25 cellular contexts compared by ENCODE assay signal in the genomic region with DNA sequence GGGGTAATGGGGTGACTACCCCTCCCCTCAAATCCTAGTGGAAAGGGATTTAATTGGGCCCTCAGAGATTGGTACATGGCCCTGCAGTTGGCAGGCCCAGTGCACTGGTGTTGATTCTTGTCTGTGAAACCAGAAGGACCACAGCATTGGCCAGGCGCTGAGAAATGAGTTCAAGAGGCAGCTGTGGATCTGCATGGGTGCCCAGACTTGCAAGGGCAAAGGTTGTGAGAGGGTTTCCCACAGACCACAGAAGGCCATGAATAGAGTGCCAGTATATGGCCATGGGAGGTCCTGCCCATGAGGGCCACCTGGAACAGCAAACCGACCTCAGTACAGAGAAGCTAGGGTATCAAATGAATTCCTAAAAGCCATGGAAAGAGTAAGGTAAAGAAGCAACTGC. TPM values are rescaled to one million over a fixed set of nuclear protein-coding genes. Genes with fewer than 3 reads are reported as not detected.
DNase-seq lines count a peak whose midpoint lies in the region; ATAC-seq, FAIRE-seq and TF ChIP-seq lines count a peak whose summit lies in the region.
"Had no signal": no experiment of that assay in that cellular context is flagged by ENCODE, and none has a peak within 500 bp of the region (broad histone marks: within the 10 kb centered on the region; RNA-seq: fewer than 3 reads in every experiment).

No MANE protein-coding gene starts in this region.

- no peaks in the 10 kb centered on the region for H3K79me1 ChIP-seq in neuronal stem cell (ENCODE audit: low read depth, low read length)

- H2BK12ac ChIP-seq in neuronal stem cell (ENCODE audit: low read length), result no peak overlapping the region

- H3K27me3 Mint-ChIP-seq in nephron progenitor cell (ENCODE audit: low read depth, poor library complexity), result no peaks in the 10 kb centered on the region
- H3K27me3 Mint-ChIP-seq: activated CD8-positive, alpha-beta T cell treated with anti-CD3 and anti-CD28 coated beads for 36 hours; natural killer cell treated with Interleukin-12 subunit alpha and Interleukin-12 subunit beta and Interleukin-15 and Interleukin-18, amount 100 ng/mL, for 72 hours had no signal

- H3K9me3 Mint-ChIP-seq in nephron progenitor cell, result no peaks in the 10 kb centered on the region
- H3K9me3 Mint-ChIP-seq: activated CD8-positive, alpha-beta T cell treated with anti-CD3 and anti-CD28 coated beads for 36 hours; CD14-positive monocyte; natural killer cell treated with Interleukin-12 subunit alpha and Interleukin-12 subunit beta and Interleukin-15 and Interleukin-18, amount 100 ng/mL, for 72 hours had no signal

- H3K4me2 ChIP-seq in K562 (ENCODE audit: insufficient read depth, low read length), result no peak overlapping the region
- no peak overlapping the region for H3K4me2 ChIP-seq in neuronal stem cell (ENCODE audit: insufficient read depth, low read length, poor library complexity, severe bottlenecking)

- H4K91ac ChIP-seq in neuronal stem cell (ENCODE audit: low read depth, low read length, poor library complexity), result no peak overlapping the region

- H3K14ac ChIP-seq in neuronal stem cell (ENCODE audit: low read length), result no peak overlapping the region

- H3K9me1 ChIP-seq in K562 (ENCODE audit: control insufficient read depth, insufficient read depth, low read length), result no peaks in the 10 kb centered on the region

- no peak for TF ChIP-seq POLR2A in K562 (conservative IDR thresholded peaks at IDR 0.05)

- DNase-seq in K562 (ENCODE audit: extremely low read depth in 1 of 4, low spot score in 3 of 4) (no peak), nephron progenitor cell (no peak), left lung (no peak), neuronal stem cell (ENCODE audit: low spot score) (no peak)
- DNase-seq: activated CD8-positive, alpha-beta T cell treated with anti-CD3 and anti-CD28 coated beads for 36 hours; activated naive CD4-positive, alpha-beta T cell treated with Interleukin-2 at 50 U/mL for 16 hours; amniotic stem cell; dermis blood vessel endothelial cell; GDM1; head of caudate nucleus; left colon; NCI-H1417 treated with DMSO at 0.1 percent for 48 hours; NCI-H2171; NCI-H69; right lobe of liver; T1000 had no signal

- no peak overlapping the region for H2BK120ac ChIP-seq in neuronal stem cell (ENCODE audit: low read depth, low read length)

- H3K79me2 ChIP-seq in K562 (ENCODE audit: control insufficient read depth, insufficient read depth, low read length), result no peaks in the 10 kb centered on the region
- H3K79me2 ChIP-seq: parathyroid adenoma had no signal

- FAIRE-seq in K562 (lab: Jason Lieb, UNC), result no peak

- no peak overlapping the region for H3K4ac ChIP-seq in neuronal stem cell (ENCODE audit: low read length)

- H2AFZ ChIP-seq in K562 (ENCODE audit: low read depth, low read length), result no peak overlapping the region
- no peak overlapping the region for H2AFZ ChIP-seq in neuronal stem cell (ENCODE audit: low read length)
- H2AFZ ChIP-seq: parathyroid adenoma had no signal

- H3K18ac ChIP-seq in neuronal stem cell (ENCODE audit: low read length), result no peak overlapping the region

- H3K9ac ChIP-seq in K562 (ENCODE audit: insufficient read depth in 1 of 2, low read depth in 2 of 2, low read length in 2 of 2), result no peak overlapping the region
- no peak overlapping the region for H3K9ac ChIP-seq in neuronal stem cell (ENCODE audit: low read depth, low read length, poor library complexity)
- H3K9ac ChIP-seq: parathyroid adenoma had no signal

- ATAC-seq in GM18520 (IDR thresholded peaks at IDR 0.05; ENCODE audit: unreplicated experiment) (peak; percentile 65), GM19463 (IDR thresholded peaks at IDR 0.05; ENCODE audit: unreplicated experiment) (peak; percentile 87), HG03045 (IDR thresholded peaks at IDR 0.05; ENCODE audit: unreplicated experiment) (peak; percentile 52), K562 (peak; percentile 16; the same call in 1 of the 3 replicates), GM21619 (IDR thresholded peaks at IDR 0.05; ENCODE audit: unreplicated experiment) (no peak), left lung (no peak)
- ATAC-seq: activated CD8-positive, alpha-beta T cell treated with anti-CD3 and anti-CD28 coated beads for 36 hours; left colon; natural killer cell treated with Interleukin-12 subunit alpha and Interleukin-12 subunit beta and Interleukin-15 and Interleukin-18, amount 100 ng/mL, for 72 hours; right lobe of liver had no signal

- H3K27ac ChIP-seq in K562 (ENCODE audit: extremely low read depth, low read depth, low read length) (no peak overlapping the region), left lung (no peak overlapping the region), neuronal stem cell (replicated peaks; ENCODE audit: low read length) (no peak overlapping the region)
- H3K27ac ChIP-seq: cardiac muscle cell, parathyroid adenoma, right lobe of liver, thoracic aorta had no signal

- H3K36me3 ChIP-seq in K562 (ENCODE audit: control insufficient read depth, insufficient read depth, low read length) (no peaks in the 10 kb centered on the region), left lung (no peaks in the 10 kb centered on the region), neuronal stem cell (replicated peaks in 1 of 2; ENCODE audit: control insufficient read depth in 2 of 2, insufficient read depth in 2 of 2, low read length in 2 of 2) (no peaks in the 10 kb centered on the region)
- H3K36me3 ChIP-seq: cardiac muscle cell, thoracic aorta had no signal

- H2AK5ac ChIP-seq in neuronal stem cell (ENCODE audit: low read depth, low read length), result no peak overlapping the region

- no peak overlapping the region for H2BK15ac ChIP-seq in neuronal stem cell (ENCODE audit: low read length)

- H4K8ac ChIP-seq in neuronal stem cell (ENCODE audit: low read depth, low read length), result no peak overlapping the region

- POLR2A ChIA-PET in K562 (lab: Yijun Ruan, JAX), result interaction anchor here (0.7 to 1.2 kb wide), 2 partner anchors 13 to 839 kb away, joined by 3 read pairs; no protein-coding TSS in a partner anchor

- H3K27me3 ChIP-seq in K562 (ENCODE audit: control insufficient read depth in 2 of 2, insufficient read depth in 2 of 2, low read length in 2 of 2), result no peaks in the 10 kb centered on the region
- no peaks in the 10 kb centered on the region for H3K27me3 ChIP-seq in left lung
- no peaks in the 10 kb centered on the region for H3K27me3 ChIP-seq in neuronal stem cell (ENCODE audit: control insufficient read depth in 3 of 3, insufficient read depth in 3 of 3, low read depth in 1 of 3, low read length in 3 of 3)
- H3K27me3 ChIP-seq: cardiac muscle cell, right lobe of liver had no signal

- H3K4me3 ChIP-seq in K562, result no peak overlapping the region
- H3K4me3 ChIP-seq in left lung, result no peak overlapping the region
- no peak overlapping the region for H3K4me3 ChIP-seq in neuronal stem cell (ENCODE audit: low read length in 2 of 2)
- H3K4me3 ChIP-seq: cardiac muscle cell, right lobe of liver, thoracic aorta had no signal

- no TSS peak for BruUV-seq in K562 (replicated peaks; lab: Mats Ljungman, UMichigan)

- in situ Hi-C loops in K562 (cut with MboI), result no loop called here

- H3K9me3 ChIP-seq in K562 (replicated peaks; ENCODE audit: control insufficient read depth, insufficient read depth, low read depth, low read length), result no peaks in the 10 kb centered on the region
- H3K9me3 ChIP-seq in left lung, result no peaks in the 10 kb centered on the region
- H3K9me3 ChIP-seq in neuronal stem cell (replicated peaks in 1 of 2; ENCODE audit: control insufficient read depth in 2 of 2, insufficient read depth in 1 of 2, low read depth in 1 of 2, low read length in 2 of 2), result no peaks in the 10 kb centered on the region
- H3K9me3 ChIP-seq: right lobe of liver, thoracic aorta had no signal

- no peaks in the 10 kb centered on the region for H3K4me1 Mint-ChIP-seq in nephron progenitor cell
- H3K4me1 Mint-ChIP-seq: CD14-positive monocyte had no signal

- no peak overlapping the region for H3K4me3 Mint-ChIP-seq in nephron progenitor cell
- H3K4me3 Mint-ChIP-seq: activated CD8-positive, alpha-beta T cell treated with anti-CD3 and anti-CD28 coated beads for 36 hours; CD14-positive monocyte; natural killer cell treated with Interleukin-12 subunit alpha and Interleukin-12 subunit beta and Interleukin-15 and Interleukin-18, amount 100 ng/mL, for 72 hours had no signal

- H3K4me1 ChIP-seq in K562 (replicated peaks in 1 of 2; ENCODE audit: control insufficient read depth in 2 of 2, insufficient read depth in 2 of 2, low read length in 2 of 2), result no peaks in the 10 kb centered on the region
- no peaks in the 10 kb centered on the region for H3K4me1 ChIP-seq in left lung
- H3K4me1 ChIP-seq in neuronal stem cell (ENCODE audit: control insufficient read depth in 2 of 2, insufficient read depth in 1 of 2, low read depth in 1 of 2, low read length in 2 of 2), result no peaks in the 10 kb centered on the region
- H3K4me1 ChIP-seq: right lobe of liver had no signal

- no peaks in the 10 kb centered on the region for H3K36me3 Mint-ChIP-seq in nephron progenitor cell (ENCODE audit: low read depth)
- H3K36me3 Mint-ChIP-seq: natural killer cell treated with Interleukin-12 subunit alpha and Interleukin-12 subunit beta and Interleukin-15 and Interleukin-18, amount 100 ng/mL, for 72 hours had no signal

- H3K23ac ChIP-seq in neuronal stem cell (ENCODE audit: low read depth, low read length, poor library complexity), result no peak overlapping the region

- CTCF ChIA-PET in K562 (lab: Yijun Ruan, JAX; ENCODE audit: low intra/inter-chr PET ratio), result no interaction called here

- WGBS in K562 (ENCODE audit: insufficient coverage, low coverage, missing lambda C conversion rate), result 7% methylated on average over 2 of the region's 2 CpGs
- WGBS in neuronal stem cell (ENCODE audit: extremely low coverage in 2 of 2, insufficient read length in 2 of 2, insufficient replicate concordance in 1 of 2), 2 donors, result no CpG with 5 or more reads among the region's 2 CpGs

- intact Hi-C loops in K562 (cut with micrococcal nuclease) (no loop called here), left lung (cut with DNase I) (no loop called here)

- TF ChIP-seq CTCF in K562 (IDR thresholded peaks at IDR 0.05 in 2 of 3, conservative IDR thresholded peaks at IDR 0.05 in 1 of 3; ENCODE audit: insufficient read depth in 2 of 3, low read depth in 1 of 3, low read length in 3 of 3) (no peak), nephron progenitor cell (IDR thresholded peaks at IDR 0.05) (no peak), left lung (IDR thresholded peaks at IDR 0.05) (no peak)

- no peak for TF ChIP-seq RAD21 in K562 (CRISPR knock-in tag; conservative IDR thresholded peaks at IDR 0.05 in 1 of 2, IDR thresholded peaks at IDR 0.05 in 1 of 2)

- no peak for TF ChIP-seq EP300 in K562 (IDR thresholded peaks at IDR 0.05; ENCODE audit: low read length)

- H2BK5ac ChIP-seq in neuronal stem cell (ENCODE audit: low read length), result no peak overlapping the region

- no peak overlapping the region for H3K27ac Mint-ChIP-seq in nephron progenitor cell
- H3K27ac Mint-ChIP-seq: activated CD8-positive, alpha-beta T cell treated with anti-CD3 and anti-CD28 coated beads for 36 hours; CD14-positive monocyte; natural killer cell treated with Interleukin-12 subunit alpha and Interleukin-12 subunit beta and Interleukin-15 and Interleukin-18, amount 100 ng/mL, for 72 hours had no signal

- H4K20me1 ChIP-seq in K562 (replicated peaks; ENCODE audit: control insufficient read depth, insufficient read depth, low read length), result no peaks in the 10 kb centered on the region

RNA-seq across cellular contexts. Expression of gene TMEM168, which starts 32.9 kb away (rescaled TPM):
- 34.8 and 104 TPM in 2 replicates for total RNA-seq in K562 (2011; cell fraction: chromatin; rRNA removed; ENCODE audit: low replicate concordance)
- 31.2 and 37.4 TPM in 2 replicates for total RNA-seq in K562 (2011; cell fraction: nucleolus; rRNA removed)
- total RNA-seq in K562 (2011; cell fraction: nucleoplasm; rRNA removed), result 66.2 and 100 TPM in 2 replicates
- total RNA-seq in K562 (2014; rRNA removed), result 17.6 and 21.4 TPM in 2 replicates
- total RNA-seq in K562 (2014; rRNA removed; fragmentation: Illumina TruSeq; extraction: Trizol), result 28.0 and 31.5 TPM in 2 replicates
- 21.3 and 23.4 TPM in 2 replicates for total RNA-seq in K562 (2015; rRNA removed; fragmentation: Illumina TruSeq; extraction: Trizol)
- total RNA-seq in K562 (2021), result 23.2 and 27.3 TPM in 2 replicates
- 33.5 and 50.7 TPM in 2 replicates for polyA plus RNA-seq in K562 (2011; rRNA removed)
- 16.2 and 21.6 TPM in 2 replicates for polyA plus RNA-seq in K562 (2011; cell fraction: cytosol; rRNA removed)
- polyA plus RNA-seq in K562 (2011; cell fraction: nucleus; rRNA removed), result 43.6 and 53.0 TPM in 2 replicates
- 17.1 and 19.9 TPM in 2 replicates for polyA plus RNA-seq in K562 (2012)
- 19.7 and 20.8 TPM in 2 replicates for polyA plus RNA-seq in K562 (2014; fragmentation: Illumina TruSeq; extraction: Trizol)
- 10 to 100 TPM; 28.0 to 30.0 TPM for polyA plus RNA-seq in K562 (2014; fragmentation: Nextera tagmentation; extraction: Ambion mirVana)
- 21.0 and 25.4 TPM in 2 replicates for polyA plus RNA-seq in K562 (2014; rRNA removed)
- polyA minus RNA-seq in K562 (2011; rRNA and poly(A)+ RNA removed), result 39.1 and 55.1 TPM in 2 replicates
- polyA minus RNA-seq in K562 (2011; cell fraction: cytosol; rRNA and poly(A)+ RNA removed), result 16.4 and 23.4 TPM in 2 replicates
- polyA minus RNA-seq in K562 (2011; cell fraction: nucleus; rRNA and poly(A)+ RNA removed), result 22.3 and 30.7 TPM in 2 replicates
- total RNA-seq in left lung, result 10 to 100 TPM; 22.3 to 29.8 TPM
- polyA plus RNA-seq in neuronal stem cell (2013, experiment 1 of 2), result 10.3 TPM
- polyA plus RNA-seq in neuronal stem cell (2013, experiment 2 of 2), result 10.3 TPM

Comparison
In these comparisons a context has a peak if more than half of its experiments do, and no peak if none do; other contexts are left out.
1. ATAC-seq: peak in GM18520 (single experiment), GM19463 (single experiment), HG03045 (single experiment) and K562 (single experiment); none in GM21619 (single experiment) and left lung (single experiment).